Comparison of ENCODE assay signal across 29 cellular contexts in the genomic region with DNA sequence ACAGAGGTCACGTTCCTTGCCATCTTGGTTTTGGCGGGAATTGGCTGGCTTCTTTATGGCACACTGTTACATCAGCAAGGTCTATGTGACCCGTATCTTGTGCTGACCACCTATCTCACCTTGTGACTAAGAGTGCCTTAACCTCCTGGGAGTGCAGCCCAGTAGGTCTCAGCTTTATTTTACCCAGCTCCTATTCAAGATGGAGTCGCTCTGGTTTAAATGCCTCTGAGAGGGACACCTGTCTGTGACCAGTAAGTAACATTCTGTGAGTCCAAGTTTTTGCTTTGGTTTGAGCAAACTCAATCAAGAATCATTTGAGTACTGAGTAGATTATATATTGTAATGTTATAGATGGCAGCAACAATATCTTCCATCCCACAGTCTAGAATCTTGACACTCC.
"Had no signal": no experiment of that assay in that cellular context is flagged by ENCODE, and none has a peak within 500 bp of the region (broad histone marks: within the 10 kb centered on the region; RNA-seq: fewer than 3 reads in every experiment).

No MANE protein-coding gene starts in this region.

- DNase-seq: colonic mucosa; cortex of kidney; dermis blood vessel endothelial cell; dorsolateral prefrontal cortex; effector CD4-positive, alpha-beta T cell; effector CD8-positive, alpha-beta T cell; effector memory CD4-positive, alpha-beta T cell; effector memory CD8-positive, alpha-beta T cell; endodermal cell; erythroblast; esophagus squamous epithelium; foreskin fibroblast; foreskin keratinocyte; foreskin melanocyte; gastrocnemius medialis; glutamatergic neuron; head of caudate nucleus; heart left ventricle; heart right ventricle had no signal

- H3K36me3 ChIP-seq: colonic mucosa, esophagus muscularis mucosa, esophagus squamous epithelium, gastrocnemius medialis, gastroesophageal sphincter, heart left ventricle, heart right ventricle had no signal

- H3K27ac Mint-ChIP-seq: dendritic cell treated with granulocyte-macrophage colony-stimulating factor and Interleukin-4, amounts not matched to agents 40 ng/mL and 50 ng/mL, for 4 days; effector memory CD8-positive, alpha-beta T cell; endodermal cell had no signal

- H3K4me3 Mint-ChIP-seq: dendritic cell treated with granulocyte-macrophage colony-stimulating factor and Interleukin-4, amounts not matched to agents 40 ng/mL and 50 ng/mL, for 4 days; effector memory CD8-positive, alpha-beta T cell; endodermal cell had no signal

- ATAC-seq: effector memory CD8-positive, alpha-beta T cell; esophagus mucosa; foreskin keratinocyte; gastrocnemius medialis; gastroesophageal sphincter; heart left ventricle; heart right ventricle had no signal

- H3K27me3 Mint-ChIP-seq: dendritic cell treated with granulocyte-macrophage colony-stimulating factor and Interleukin-4, amounts not matched to agents 40 ng/mL and 50 ng/mL, for 4 days; effector memory CD8-positive, alpha-beta T cell had no signal

- H3K9me3 Mint-ChIP-seq: dendritic cell treated with granulocyte-macrophage colony-stimulating factor and Interleukin-4, amounts not matched to agents 40 ng/mL and 50 ng/mL, for 4 days; endodermal cell had no signal

- H3K27ac ChIP-seq: colonic mucosa, coronary artery, dorsolateral prefrontal cortex, epithelial cell of prostate, esophagus muscularis mucosa, esophagus squamous epithelium, foreskin keratinocyte, gastrocnemius medialis, gastroesophageal sphincter, heart left ventricle, heart right ventricle had no signal

- FAIRE-seq: colon, endometrium, endothelial cell of umbilical vein, frontal cortex had no signal

- H3K4me1 ChIP-seq: colonic mucosa, esophagus muscularis mucosa, foreskin keratinocyte, gastrocnemius medialis, gastroesophageal sphincter, heart right ventricle had no signal

- H3K4me3 ChIP-seq: colonic mucosa, coronary artery, dorsolateral prefrontal cortex, esophagus muscularis mucosa, esophagus squamous epithelium, gastrocnemius medialis, gastroesophageal sphincter, heart left ventricle, heart right ventricle had no signal

- H3K9me3 ChIP-seq: colonic mucosa, esophagus muscularis mucosa, esophagus squamous epithelium, gastrocnemius medialis, gastroesophageal sphincter, heart left ventricle, heart right ventricle had no signal

- H3K27me3 ChIP-seq: colonic mucosa, dorsolateral prefrontal cortex, esophagus muscularis mucosa, esophagus squamous epithelium, foreskin keratinocyte, gastrocnemius medialis, heart left ventricle had no signal
